ENCODE assay signal across 1 cellular context in genomic region chr10:76411719-76412435, GRCh38.
TF ChIP-seq lines count a peak whose summit lies in the region.

No MANE protein-coding gene starts in this region.

TF ChIP-seq in WTC11, 78 proteins besides CTCF, POLR2A, EP300 and RAD21 (continued from another document):
- TF ChIP-seq ZNF512 (CRISPR knock-in tag; IDR thresholded peaks at IDR 0.05; ENCODE audit: borderline replicate concordance) (no peak), ZSCAN18 (CRISPR knock-in tag; IDR thresholded peaks at IDR 0.05) (no peak)
